1 cellular context compared by ENCODE assay signal in the genomic region with DNA sequence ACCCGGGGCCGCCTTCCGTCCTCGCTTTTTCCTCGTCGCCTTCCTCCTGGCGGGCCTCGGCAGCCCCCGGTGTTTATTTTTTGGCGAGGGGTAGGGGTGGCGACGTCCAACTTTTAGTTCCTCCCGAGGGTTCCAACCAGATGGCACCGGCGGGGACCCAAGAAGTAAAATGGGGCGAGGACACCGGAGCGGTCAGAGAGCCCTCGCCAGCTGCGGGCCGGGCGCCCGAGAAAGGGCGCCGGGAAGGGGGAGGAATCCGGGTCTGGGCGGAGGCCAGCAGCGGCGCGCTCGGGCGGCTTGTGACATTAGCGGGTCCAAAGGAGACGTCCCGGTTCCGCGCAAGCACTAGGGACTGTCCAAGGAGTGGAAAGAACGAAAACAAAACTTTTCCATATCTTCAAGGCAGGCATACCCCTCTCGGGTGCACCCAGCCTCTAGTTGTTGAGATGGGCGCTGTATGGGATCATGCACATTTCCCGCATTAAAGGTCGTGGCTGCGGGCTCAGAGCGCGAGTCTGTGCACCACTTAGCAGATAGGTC.
TF ChIP-seq lines count a peak whose summit lies in the region.

No MANE protein-coding gene starts in this region.

TF ChIP-seq in K562, 482 proteins besides CTCF, POLR2A, EP300 and RAD21 (continued from another document):
- TF ChIP-seq RERE (CRISPR knock-in tag; IDR thresholded peaks at IDR 0.05; ENCODE audit: borderline replicate concordance) (no peak), ZNF77 (CRISPR knock-in tag; IDR thresholded peaks at IDR 0.05) (no peak), GABPA (tag; conservative IDR thresholded peaks at IDR 0.05; ENCODE audit: low read depth) (no peak), SMARCA5 (IDR thresholded peaks at IDR 0.05) (no peak), MEF2D (tag; conservative IDR thresholded peaks at IDR 0.05; ENCODE audit: low read depth) (no peak), KDM1A (IDR thresholded peaks at IDR 0.05) (no peak), TBP (optimal IDR thresholded peaks at IDR 0.05; ENCODE audit: low read depth, low read length) (no peak), TOE1 (IDR thresholded peaks at IDR 0.05; ENCODE audit: borderline replicate concordance) (no peak), TOE1 (CRISPR knock-in tag; IDR thresholded peaks at IDR 0.05; ENCODE audit: borderline replicate concordance, low read depth) (no peak), PHF21A (IDR thresholded peaks at IDR 0.05; ENCODE audit: borderline replicate concordance, low read depth) (no peak), SP1 (CRISPR knock-in tag; IDR thresholded peaks at IDR 0.05) (no peak), ZNF12 (CRISPR knock-in tag; IDR thresholded peaks at IDR 0.05) (no peak), NELFE (IDR thresholded peaks at IDR 0.05; ENCODE audit: insufficient read depth, insufficient read length) (no peak), SNIP1 (IDR thresholded peaks at IDR 0.05; ENCODE audit: low read depth) (no peak), CSDE1 (IDR thresholded peaks at IDR 0.05) (no peak), ZNF277 (CRISPR knock-in tag; IDR thresholded peaks at IDR 0.05; ENCODE audit: borderline replicate concordance) (no peak), WHSC1 (IDR thresholded peaks at IDR 0.05; ENCODE audit: low read length) (no peak), ZNF184 (CRISPR knock-in tag; IDR thresholded peaks at IDR 0.05) (no peak), NCOR1 (IDR thresholded peaks at IDR 0.05) (no peak), ZNF174 (CRISPR knock-in tag; IDR thresholded peaks at IDR 0.05) (no peak), ZNF253 (CRISPR knock-in tag; conservative IDR thresholded peaks at IDR 0.05) (no peak), JUND (IDR thresholded peaks at IDR 0.05; ENCODE audit: borderline replicate concordance, low read depth, low read length) (no peak), JUND (tag; IDR thresholded peaks at IDR 0.05; ENCODE audit: borderline replicate concordance, low read depth, low read length) (no peak), STAT5B (CRISPR knock-in tag; IDR thresholded peaks at IDR 0.05) (no peak), XRCC3 (IDR thresholded peaks at IDR 0.05) (no peak), ZNF507 (tag; conservative IDR thresholded peaks at IDR 0.05) (no peak), MLX (CRISPR knock-in tag; conservative IDR thresholded peaks at IDR 0.05) (no peak), ZNF197 (CRISPR knock-in tag; IDR thresholded peaks at IDR 0.05; ENCODE audit: low read depth) (no peak), TCFL5 (CRISPR knock-in tag; conservative IDR thresholded peaks at IDR 0.05) (no peak), NCOA6 (IDR thresholded peaks at IDR 0.05) (peak; percentile 89; the same call in 1 of the 2 replicates), PYGO2 (tag; IDR thresholded peaks at IDR 0.05) (no peak), HMBOX1 (IDR thresholded peaks at IDR 0.05) (no peak), HNRNPL (IDR thresholded peaks at IDR 0.05; ENCODE audit: low read depth, low read length) (no peak), ZNF696 (CRISPR knock-in tag; conservative IDR thresholded peaks at IDR 0.05) (no peak), SMARCA4 (IDR thresholded peaks at IDR 0.05) (0 out of 2 replicates have a peak, but pooled peaks have one; percentile 14), ZNF212 (CRISPR knock-in tag; IDR thresholded peaks at IDR 0.05) (no peak), ZNF316 (IDR thresholded peaks at IDR 0.05) (peak; percentile 67)
- TF ChIP-seq, protein P1, sequence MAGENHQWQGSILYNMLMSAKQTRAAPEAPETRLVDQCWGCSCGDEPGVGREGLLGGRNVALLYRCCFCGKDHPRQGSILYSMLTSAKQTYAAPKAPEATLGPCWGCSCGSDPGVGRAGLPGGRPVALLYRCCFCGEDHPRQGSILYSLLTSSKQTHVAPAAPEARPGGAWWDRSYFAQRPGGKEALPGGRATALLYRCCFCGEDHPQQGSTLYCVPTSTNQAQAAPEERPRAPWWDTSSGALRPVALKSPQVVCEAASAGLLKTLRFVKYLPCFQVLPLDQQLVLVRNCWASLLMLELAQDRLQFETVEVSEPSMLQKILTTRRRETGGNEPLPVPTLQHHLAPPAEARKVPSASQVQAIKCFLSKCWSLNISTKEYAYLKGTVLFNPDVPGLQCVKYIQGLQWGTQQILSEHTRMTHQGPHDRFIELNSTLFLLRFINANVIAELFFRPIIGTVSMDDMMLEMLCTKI (IDR thresholded peaks at IDR 0.05; ENCODE audit: partially characterized antibody): no peak
- TF ChIP-seq, protein P2, sequence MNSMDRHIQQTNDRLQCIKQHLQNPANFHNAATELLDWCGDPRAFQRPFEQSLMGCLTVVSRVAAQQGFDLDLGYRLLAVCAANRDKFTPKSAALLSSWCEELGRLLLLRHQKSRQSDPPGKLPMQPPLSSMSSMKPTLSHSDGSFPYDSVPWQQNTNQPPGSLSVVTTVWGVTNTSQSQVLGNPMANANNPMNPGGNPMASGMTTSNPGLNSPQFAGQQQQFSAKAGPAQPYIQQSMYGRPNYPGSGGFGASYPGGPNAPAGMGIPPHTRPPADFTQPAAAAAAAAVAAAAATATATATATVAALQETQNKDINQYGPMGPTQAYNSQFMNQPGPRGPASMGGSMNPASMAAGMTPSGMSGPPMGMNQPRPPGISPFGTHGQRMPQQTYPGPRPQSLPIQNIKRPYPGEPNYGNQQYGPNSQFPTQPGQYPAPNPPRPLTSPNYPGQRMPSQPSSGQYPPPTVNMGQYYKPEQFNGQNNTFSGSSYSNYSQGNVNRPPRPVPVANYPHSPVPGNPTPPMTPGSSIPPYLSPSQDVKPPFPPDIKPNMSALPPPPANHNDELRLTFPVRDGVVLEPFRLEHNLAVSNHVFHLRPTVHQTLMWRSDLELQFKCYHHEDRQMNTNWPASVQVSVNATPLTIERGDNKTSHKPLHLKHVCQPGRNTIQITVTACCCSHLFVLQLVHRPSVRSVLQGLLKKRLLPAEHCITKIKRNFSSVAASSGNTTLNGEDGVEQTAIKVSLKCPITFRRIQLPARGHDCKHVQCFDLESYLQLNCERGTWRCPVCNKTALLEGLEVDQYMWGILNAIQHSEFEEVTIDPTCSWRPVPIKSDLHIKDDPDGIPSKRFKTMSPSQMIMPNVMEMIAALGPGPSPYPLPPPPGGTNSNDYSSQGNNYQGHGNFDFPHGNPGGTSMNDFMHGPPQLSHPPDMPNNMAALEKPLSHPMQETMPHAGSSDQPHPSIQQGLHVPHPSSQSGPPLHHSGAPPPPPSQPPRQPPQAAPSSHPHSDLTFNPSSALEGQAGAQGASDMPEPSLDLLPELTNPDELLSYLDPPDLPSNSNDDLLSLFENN (IDR thresholded peaks at IDR 0.05; ENCODE audit: low read depth in 2 of 2, low read length in 2 of 2): no peak
- TF ChIP-seq, protein P3, sequence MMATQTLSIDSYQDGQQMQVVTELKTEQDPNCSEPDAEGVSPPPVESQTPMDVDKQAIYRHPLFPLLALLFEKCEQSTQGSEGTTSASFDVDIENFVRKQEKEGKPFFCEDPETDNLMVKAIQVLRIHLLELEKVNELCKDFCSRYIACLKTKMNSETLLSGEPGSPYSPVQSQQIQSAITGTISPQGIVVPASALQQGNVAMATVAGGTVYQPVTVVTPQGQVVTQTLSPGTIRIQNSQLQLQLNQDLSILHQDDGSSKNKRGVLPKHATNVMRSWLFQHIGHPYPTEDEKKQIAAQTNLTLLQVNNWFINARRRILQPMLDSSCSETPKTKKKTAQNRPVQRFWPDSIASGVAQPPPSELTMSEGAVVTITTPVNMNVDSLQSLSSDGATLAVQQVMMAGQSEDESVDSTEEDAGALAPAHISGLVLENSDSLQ (IDR thresholded peaks at IDR 0.05): no peak
